ENCODE assay signal across 1 cellular context in genomic region chr17:17783825-17784598, GRCh38.
TF ChIP-seq lines count a peak whose summit lies in the region.

No MANE protein-coding gene starts in this region.

TF ChIP-seq in HEK293, 187 proteins besides CTCF, POLR2A, EP300 and RAD21 (continued from another document and continues in another):
- TF ChIP-seq, protein P1, sequence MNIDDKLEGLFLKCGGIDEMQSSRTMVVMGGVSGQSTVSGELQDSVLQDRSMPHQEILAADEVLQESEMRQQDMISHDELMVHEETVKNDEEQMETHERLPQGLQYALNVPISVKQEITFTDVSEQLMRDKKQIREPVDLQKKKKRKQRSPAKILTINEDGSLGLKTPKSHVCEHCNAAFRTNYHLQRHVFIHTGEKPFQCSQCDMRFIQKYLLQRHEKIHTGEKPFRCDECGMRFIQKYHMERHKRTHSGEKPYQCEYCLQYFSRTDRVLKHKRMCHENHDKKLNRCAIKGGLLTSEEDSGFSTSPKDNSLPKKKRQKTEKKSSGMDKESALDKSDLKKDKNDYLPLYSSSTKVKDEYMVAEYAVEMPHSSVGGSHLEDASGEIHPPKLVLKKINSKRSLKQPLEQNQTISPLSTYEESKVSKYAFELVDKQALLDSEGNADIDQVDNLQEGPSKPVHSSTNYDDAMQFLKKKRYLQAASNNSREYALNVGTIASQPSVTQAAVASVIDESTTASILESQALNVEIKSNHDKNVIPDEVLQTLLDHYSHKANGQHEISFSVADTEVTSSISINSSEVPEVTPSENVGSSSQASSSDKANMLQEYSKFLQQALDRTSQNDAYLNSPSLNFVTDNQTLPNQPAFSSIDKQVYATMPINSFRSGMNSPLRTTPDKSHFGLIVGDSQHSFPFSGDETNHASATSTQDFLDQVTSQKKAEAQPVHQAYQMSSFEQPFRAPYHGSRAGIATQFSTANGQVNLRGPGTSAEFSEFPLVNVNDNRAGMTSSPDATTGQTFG (tag by site-specific recombination; IDR thresholded peaks at IDR 0.05; ENCODE audit: borderline replicate concordance): no peak
- peak; percentile 85 for TF ChIP-seq FEZF1 (tag by site-specific recombination; IDR thresholded peaks at IDR 0.05)
- peak; percentile 81 for TF ChIP-seq ZNF843 (tag by site-specific recombination; IDR thresholded peaks at IDR 0.05)
- TF ChIP-seq KLF17 (tag by site-specific recombination; IDR thresholded peaks at IDR 0.05): peak; percentile 97
- TF ChIP-seq SP7 (tag by site-specific recombination; IDR thresholded peaks at IDR 0.05): peak; percentile 95
- TF ChIP-seq GLIS1 (tag by site-specific recombination; IDR thresholded peaks at IDR 0.05): peak; percentile 100
- TF ChIP-seq ZBTB17 (tag by site-specific recombination; IDR thresholded peaks at IDR 0.05): peak; percentile 64
- TF ChIP-seq ZNF549 (tag by site-specific recombination; IDR thresholded peaks at IDR 0.05): no peak
- TF ChIP-seq ZNF175 (tag by site-specific recombination; IDR thresholded peaks at IDR 0.05): no peak
- 0 out of 2 replicates have a peak, but pooled peaks have one; percentile 35 for TF ChIP-seq KLF10 (tag by site-specific recombination; IDR thresholded peaks at IDR 0.05)
- no peak for TF ChIP-seq ZNF292 (tag by site-specific recombination; IDR thresholded peaks at IDR 0.05; ENCODE audit: borderline replicate concordance, low read depth)
- peak; percentile 66; the same call in 1 of the 2 replicates for TF ChIP-seq ZNF768 (tag by site-specific recombination; IDR thresholded peaks at IDR 0.05)
- peak; percentile 74 for TF ChIP-seq GLIS2 (tag by site-specific recombination; IDR thresholded peaks at IDR 0.05)
- TF ChIP-seq INSM2 (tag by site-specific recombination; IDR thresholded peaks at IDR 0.05): peak; percentile 77
- peak; percentile 80 for TF ChIP-seq ZEB2 (tag by site-specific recombination; IDR thresholded peaks at IDR 0.05)
- TF ChIP-seq ZNF777 (tag by site-specific recombination; IDR thresholded peaks at IDR 0.05; ENCODE audit: borderline replicate concordance): no peak
- TF ChIP-seq PRDM4 (tag by site-specific recombination; IDR thresholded peaks at IDR 0.05): peak; percentile 79; the same call in 1 of the 2 replicates
- peak; percentile 67; the same call in 1 of the 2 replicates for TF ChIP-seq ZBTB20 (tag by site-specific recombination; IDR thresholded peaks at IDR 0.05)
- TF ChIP-seq ZBTB8A (tag by site-specific recombination; IDR thresholded peaks at IDR 0.05): peak; percentile 64; the same call in 1 of the 2 replicates
- TF ChIP-seq ZNF366 (tag by site-specific recombination; conservative IDR thresholded peaks at IDR 0.05): peak; percentile 94
- TF ChIP-seq ZSCAN30 (tag by site-specific recombination; IDR thresholded peaks at IDR 0.05): no peak
- no peak for TF ChIP-seq ZNF621 (tag by site-specific recombination; IDR thresholded peaks at IDR 0.05)
- TF ChIP-seq, protein P2, sequence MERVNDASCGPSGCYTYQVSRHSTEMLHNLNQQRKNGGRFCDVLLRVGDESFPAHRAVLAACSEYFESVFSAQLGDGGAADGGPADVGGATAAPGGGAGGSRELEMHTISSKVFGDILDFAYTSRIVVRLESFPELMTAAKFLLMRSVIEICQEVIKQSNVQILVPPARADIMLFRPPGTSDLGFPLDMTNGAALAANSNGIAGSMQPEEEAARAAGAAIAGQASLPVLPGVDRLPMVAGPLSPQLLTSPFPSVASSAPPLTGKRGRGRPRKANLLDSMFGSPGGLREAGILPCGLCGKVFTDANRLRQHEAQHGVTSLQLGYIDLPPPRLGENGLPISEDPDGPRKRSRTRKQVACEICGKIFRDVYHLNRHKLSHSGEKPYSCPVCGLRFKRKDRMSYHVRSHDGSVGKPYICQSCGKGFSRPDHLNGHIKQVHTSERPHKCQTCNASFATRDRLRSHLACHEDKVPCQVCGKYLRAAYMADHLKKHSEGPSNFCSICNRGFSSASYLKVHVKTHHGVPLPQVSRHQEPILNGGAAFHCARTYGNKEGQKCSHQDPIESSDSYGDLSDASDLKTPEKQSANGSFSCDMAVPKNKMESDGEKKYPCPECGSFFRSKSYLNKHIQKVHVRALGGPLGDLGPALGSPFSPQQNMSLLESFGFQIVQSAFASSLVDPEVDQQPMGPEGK (tag by site-specific recombination; IDR thresholded peaks at IDR 0.05): peak; percentile 97
- peak; percentile 57 for TF ChIP-seq ZNF501 (tag by site-specific recombination; IDR thresholded peaks at IDR 0.05)
- TF ChIP-seq IKZF3 (tag by site-specific recombination; IDR thresholded peaks at IDR 0.05): peak; percentile 49
- TF ChIP-seq, protein P3, sequence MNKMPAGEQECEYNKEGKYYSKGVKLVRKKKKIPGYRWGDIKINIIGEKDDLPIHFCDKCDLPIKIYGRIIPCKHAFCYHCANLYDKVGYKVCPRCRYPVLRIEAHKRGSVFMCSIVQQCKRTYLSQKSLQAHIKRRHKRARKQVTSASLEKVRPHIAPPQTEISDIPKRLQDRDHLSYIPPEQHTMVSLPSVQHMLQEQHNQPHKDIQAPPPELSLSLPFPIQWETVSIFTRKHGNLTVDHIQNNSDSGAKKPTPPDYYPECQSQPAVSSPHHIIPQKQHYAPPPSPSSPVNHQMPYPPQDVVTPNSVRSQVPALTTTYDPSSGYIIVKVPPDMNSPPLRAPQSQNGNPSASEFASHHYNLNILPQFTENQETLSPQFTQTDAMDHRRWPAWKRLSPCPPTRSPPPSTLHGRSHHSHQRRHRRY (tag by site-specific recombination; IDR thresholded peaks at IDR 0.05): no peak
- peak; percentile 93 for TF ChIP-seq ZNF423 (tag by site-specific recombination; IDR thresholded peaks at IDR 0.05)
- TF ChIP-seq ZNF221 (tag by site-specific recombination; IDR thresholded peaks at IDR 0.05; ENCODE audit: borderline replicate concordance): no peak
- peak; percentile 72; the same call in 1 of the 2 replicates for TF ChIP-seq BCL11A (tag by site-specific recombination; IDR thresholded peaks at IDR 0.05; ENCODE audit: low read depth)
- peak; percentile 70; the same call in 1 of the 2 replicates for TF ChIP-seq KLF7 (tag by site-specific recombination; IDR thresholded peaks at IDR 0.05; ENCODE audit: borderline replicate concordance)
- no peak for TF ChIP-seq ZNF350 (tag by site-specific recombination; IDR thresholded peaks at IDR 0.05)
- TF ChIP-seq, protein P4, sequence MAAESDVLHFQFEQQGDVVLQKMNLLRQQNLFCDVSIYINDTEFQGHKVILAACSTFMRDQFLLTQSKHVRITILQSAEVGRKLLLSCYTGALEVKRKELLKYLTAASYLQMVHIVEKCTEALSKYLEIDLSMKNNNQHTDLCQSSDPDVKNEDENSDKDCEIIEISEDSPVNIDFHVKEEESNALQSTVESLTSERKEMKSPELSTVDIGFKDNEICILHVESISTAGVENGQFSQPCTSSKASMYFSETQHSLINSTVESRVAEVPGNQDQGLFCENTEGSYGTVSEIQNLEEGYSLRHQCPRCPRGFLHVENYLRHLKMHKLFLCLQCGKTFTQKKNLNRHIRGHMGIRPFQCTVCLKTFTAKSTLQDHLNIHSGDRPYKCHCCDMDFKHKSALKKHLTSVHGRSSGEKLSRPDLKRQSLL (tag by site-specific recombination; IDR thresholded peaks at IDR 0.05): no peak
- TF ChIP-seq HIC1 (tag by site-specific recombination; IDR thresholded peaks at IDR 0.05): peak; percentile 56
- TF ChIP-seq ZNF629 (tag by site-specific recombination; IDR thresholded peaks at IDR 0.05): peak; percentile 59
- TF ChIP-seq ZNF623 (tag by site-specific recombination; IDR thresholded peaks at IDR 0.05): no peak
- TF ChIP-seq ZSCAN16 (tag by site-specific recombination; IDR thresholded peaks at IDR 0.05): no peak
- peak; percentile 32; the same call in 1 of the 2 replicates for TF ChIP-seq TSHZ1 (tag by site-specific recombination; IDR thresholded peaks at IDR 0.05; ENCODE audit: borderline replicate concordance)
- TF ChIP-seq ZNF600 (tag by site-specific recombination; IDR thresholded peaks at IDR 0.05): 0 out of 2 replicates have a peak, but pooled peaks have one; percentile 12
- no peak for TF ChIP-seq HOXC10 (CRISPR knock-in tag; IDR thresholded peaks at IDR 0.05)
- peak; percentile 58; the same call in 1 of the 2 replicates for TF ChIP-seq SP2 (tag by site-specific recombination; IDR thresholded peaks at IDR 0.05)
- TF ChIP-seq SP3 (tag by site-specific recombination; IDR thresholded peaks at IDR 0.05): no peak; the same call in 1 of the 2 replicates
- TF ChIP-seq ZNF555 (tag by site-specific recombination; conservative IDR thresholded peaks at IDR 0.05): no peak
- no peak for TF ChIP-seq ZNF76 (tag by site-specific recombination; IDR thresholded peaks at IDR 0.05; ENCODE audit: borderline replicate concordance, low read depth)
- TF ChIP-seq ZNF19 (tag by site-specific recombination; IDR thresholded peaks at IDR 0.05; ENCODE audit: low read depth): no peak
- no peak for TF ChIP-seq ZNF677 (tag by site-specific recombination; IDR thresholded peaks at IDR 0.05)
- TF ChIP-seq ZNF114 (tag by site-specific recombination; IDR thresholded peaks at IDR 0.05): no peak
- TF ChIP-seq ZNF626 (tag by site-specific recombination; IDR thresholded peaks at IDR 0.05): no peak
- TF ChIP-seq KLF1 (tag by site-specific recombination; IDR thresholded peaks at IDR 0.05): peak; percentile 85
